8 cellular contexts compared by ENCODE assay signal in genomic region chr9:129490583-129491485, GRCh38.
A peak's percentile ranks its signal among the peaks of the same experiment; 100 is the strongest.
DNase-seq lines count a peak whose midpoint lies in the region; ATAC-seq and TF ChIP-seq lines count a peak whose summit lies in the region.

No MANE protein-coding gene starts in this region.

- 42 to 45% methylated on average over 5 to 11 of the region's 11 CpGs for WGBS in upper lobe of left lung, 2 donors

- no peak for TF ChIP-seq EP300 in upper lobe of left lung (IDR thresholded peaks at IDR 0.05)

- no peaks in the 10 kb centered on the region for H3K27me3 ChIP-seq in mucosa of rectum (ENCODE audit: control insufficient read depth in 2 of 2, insufficient read depth in 2 of 2, low read length in 2 of 2)
- H3K27me3 ChIP-seq in upper lobe of left lung, result no peaks in the 10 kb centered on the region

- peak overlapping the region; percentile 92 for H3K4me3 Mint-ChIP-seq in activated naive CD4-positive, alpha-beta T cell treated with anti-CD3 and anti-CD28 coated beads for 36 hours
- peak overlapping the region; percentile 64 for H3K4me3 Mint-ChIP-seq in chondrocyte (ENCODE audit: unreplicated experiment)

- peak overlapping the region; percentile 75 to 96 for H3K9ac ChIP-seq in mucosa of rectum (ENCODE audit: low read depth in 1 of 2, low read length in 2 of 2)

- CTCF ChIA-PET in activated naive CD4-positive, alpha-beta T cell treated with anti-CD3 and anti-CD28 coated beads for 36 hours (lab: Charles Lee), result no interaction called here

- H3K4me3 ChIP-seq in mucosa of rectum (ENCODE audit: low read length in 2 of 2) (peak overlapping the region in 1 of 2 donors; percentile 75), upper lobe of left lung (peak overlapping the region; percentile 2 to 63 (median 55))

- H3K27me3 Mint-ChIP-seq in activated naive CD4-positive, alpha-beta T cell treated with anti-CD3 and anti-CD28 coated beads for 36 hours (ENCODE audit: low read depth), result no peaks in the 10 kb centered on the region
- no peaks in the 10 kb centered on the region for H3K27me3 Mint-ChIP-seq in chondrocyte (ENCODE audit: low read depth)

- ATAC-seq in upper lobe of left lung (ENCODE audit: low FRiP score in 2 of 2), result no peak
- no peak for ATAC-seq in HG02588 (IDR thresholded peaks at IDR 0.05; ENCODE audit: unreplicated experiment)
- ATAC-seq in HG03565 (IDR thresholded peaks at IDR 0.05; ENCODE audit: unreplicated experiment), result no peak

- peaks cover 31% of the 10 kb centered on the region for H3K36me3 Mint-ChIP-seq in activated naive CD4-positive, alpha-beta T cell treated with anti-CD3 and anti-CD28 coated beads for 36 hours (ENCODE audit: low read depth)
- H3K36me3 Mint-ChIP-seq in chondrocyte (ENCODE audit: low read depth), result no peaks in the 10 kb centered on the region

- peaks cover 50% of the 10 kb centered on the region for H3K4me1 Mint-ChIP-seq in activated naive CD4-positive, alpha-beta T cell treated with anti-CD3 and anti-CD28 coated beads for 36 hours (ENCODE audit: low read depth)
- peaks cover 81% of the 10 kb centered on the region for H3K4me1 Mint-ChIP-seq in chondrocyte (ENCODE audit: low read depth)

- H3K27ac ChIP-seq in mucosa of rectum (ENCODE audit: low read depth in 2 of 2, low read length in 2 of 2) (peak overlapping the region; percentile 92 to 95), upper lobe of left lung (peak overlapping the region; percentile 98 to 100 (median 99))

- H3K27ac Mint-ChIP-seq in activated naive CD4-positive, alpha-beta T cell treated with anti-CD3 and anti-CD28 coated beads for 36 hours, result peak overlapping the region; percentile 94
- peak overlapping the region; percentile 99 for H3K27ac Mint-ChIP-seq in chondrocyte (ENCODE audit: unreplicated experiment)

- intact Hi-C loops in activated naive CD4-positive, alpha-beta T cell treated with anti-CD3 and anti-CD28 coated beads for 36 hours (cut with micrococcal nuclease), result no loop called here

- H3K36me3 ChIP-seq in mucosa of rectum (ENCODE audit: control insufficient read depth in 2 of 2, insufficient read depth in 2 of 2, low read length in 2 of 2) (peaks cover 0 to 3% of the 10 kb centered on the region in 2 donors), upper lobe of left lung (peaks cover 0 to 22% (median 6%) of the 10 kb centered on the region in 4 donors)

- TF ChIP-seq POLR2A in upper lobe of left lung (IDR thresholded peaks at IDR 0.05), result no peak

- no peaks in the 10 kb centered on the region for H3K9me3 Mint-ChIP-seq in activated naive CD4-positive, alpha-beta T cell treated with anti-CD3 and anti-CD28 coated beads for 36 hours
- H3K9me3 Mint-ChIP-seq in chondrocyte (ENCODE audit: low read depth), result no peaks in the 10 kb centered on the region

- H3K4me1 ChIP-seq in mucosa of rectum (ENCODE audit: control insufficient read depth in 2 of 2, insufficient read depth in 2 of 2, low read length in 2 of 2), result peaks cover 45 to 59% of the 10 kb centered on the region in 2 donors
- H3K4me1 ChIP-seq in upper lobe of left lung, result peaks cover 59 to 93% (median 69%) of the 10 kb centered on the region in 4 donors

- TF ChIP-seq CTCF in chondrocyte (IDR thresholded peaks at IDR 0.05), result peak; percentile 36
- no peak for TF ChIP-seq CTCF in upper lobe of left lung (IDR thresholded peaks at IDR 0.05)

- DNase-seq in activated naive CD4-positive, alpha-beta T cell treated with anti-CD3 and anti-CD28 coated beads for 36 hours, result no peak
- no peak for DNase-seq in activated naive CD4-positive, alpha-beta T cell (lab: John Stamatoyannopoulos, UW)
- DNase-seq in chondrocyte (ENCODE audit: low spot score), result no peak
- peak in 1 of 2 donors; percentile 65 for DNase-seq in upper lobe of left lung
- DNase-seq in NCI-H524 treated with DMSO at 0.1 percent for 48 hours (lab: John Stamatoyannopoulos, UW), result no peak

- H3K9me3 ChIP-seq in mucosa of rectum (ENCODE audit: control insufficient read depth in 2 of 2, low read length in 2 of 2) (no peaks in the 10 kb centered on the region), upper lobe of left lung (no peaks in the 10 kb centered on the region)
